1 cellular context compared by ENCODE assay signal in the genomic region with DNA sequence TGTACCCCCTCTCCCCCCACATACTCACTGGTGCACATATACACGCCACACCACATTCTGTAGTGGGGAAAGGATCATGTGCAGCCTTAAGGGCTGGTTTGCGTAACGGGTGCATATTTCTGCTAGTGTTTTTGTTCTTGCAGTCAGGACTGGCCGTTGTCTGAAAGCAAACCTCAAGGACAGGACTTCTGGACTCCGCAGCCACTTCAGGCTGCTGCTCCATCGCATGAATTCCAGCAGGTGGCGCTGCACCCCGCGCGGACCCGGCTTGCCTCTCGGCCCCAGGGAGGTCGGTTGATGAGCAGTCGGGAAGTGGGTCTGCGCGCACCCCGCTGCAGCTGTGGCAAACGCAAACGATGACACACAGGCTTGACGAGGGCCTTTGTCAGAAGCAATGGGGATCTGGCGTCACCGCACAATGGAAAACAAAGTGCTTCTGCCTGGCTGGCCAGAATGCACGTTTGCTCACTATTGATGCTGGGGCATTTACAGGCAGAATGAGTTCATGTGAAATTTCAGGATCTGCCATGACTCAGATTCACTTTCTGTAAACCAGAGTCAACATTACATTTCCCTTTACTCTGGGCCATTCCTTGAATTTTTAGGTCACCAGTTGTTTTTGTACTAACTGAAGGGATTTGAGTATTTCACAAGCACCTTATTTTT.
TF ChIP-seq lines count a peak whose summit lies in the region.

No MANE protein-coding gene starts in this region.

TF ChIP-seq in HEK293, 187 proteins besides CTCF, POLR2A, EP300 and RAD21 (continued from another document):
- TF ChIP-seq ZNF449 (tag by site-specific recombination; IDR thresholded peaks at IDR 0.05) (peak; percentile 69; the same call in 1 of the 2 replicates), RBAK (tag by site-specific recombination; IDR thresholded peaks at IDR 0.05) (peak; percentile 32; the same call in 1 of the 2 replicates), WT1 (tag by site-specific recombination; IDR thresholded peaks at IDR 0.05) (no peak), ZNF202 (tag by site-specific recombination; IDR thresholded peaks at IDR 0.05; ENCODE audit: borderline replicate concordance) (no peak), TCF7L2 (IDR thresholded peaks at IDR 0.05; ENCODE audit: borderline replicate concordance, low read depth, low read length) (no peak), ZNF544 (tag by site-specific recombination; IDR thresholded peaks at IDR 0.05) (no peak), GFI1B (tag by site-specific recombination; IDR thresholded peaks at IDR 0.05) (no peak), ZNF830 (tag by site-specific recombination; IDR thresholded peaks at IDR 0.05; ENCODE audit: low read depth) (no peak), ZNF48 (tag by site-specific recombination; IDR thresholded peaks at IDR 0.05) (no peak), KLF1 (tag by site-specific recombination; IDR thresholded peaks at IDR 0.05) (no peak), ZBTB26 (tag by site-specific recombination; optimal IDR thresholded peaks at IDR 0.05) (peak; percentile 51), ZNF560 (tag by site-specific recombination; IDR thresholded peaks at IDR 0.05; ENCODE audit: borderline replicate concordance) (no peak), ZBTB48 (tag by site-specific recombination; IDR thresholded peaks at IDR 0.05) (no peak; the same call in 1 of the 2 replicates), ZNF660 (tag by site-specific recombination; IDR thresholded peaks at IDR 0.05) (peak; percentile 98), KLF17 (tag by site-specific recombination; IDR thresholded peaks at IDR 0.05) (peak; percentile 86), ZNF423 (tag by site-specific recombination; IDR thresholded peaks at IDR 0.05) (no peak), ZNF549 (tag by site-specific recombination; IDR thresholded peaks at IDR 0.05) (no peak), ZNF624 (tag by site-specific recombination; IDR thresholded peaks at IDR 0.05) (no peak)
- TF ChIP-seq, protein P1, sequence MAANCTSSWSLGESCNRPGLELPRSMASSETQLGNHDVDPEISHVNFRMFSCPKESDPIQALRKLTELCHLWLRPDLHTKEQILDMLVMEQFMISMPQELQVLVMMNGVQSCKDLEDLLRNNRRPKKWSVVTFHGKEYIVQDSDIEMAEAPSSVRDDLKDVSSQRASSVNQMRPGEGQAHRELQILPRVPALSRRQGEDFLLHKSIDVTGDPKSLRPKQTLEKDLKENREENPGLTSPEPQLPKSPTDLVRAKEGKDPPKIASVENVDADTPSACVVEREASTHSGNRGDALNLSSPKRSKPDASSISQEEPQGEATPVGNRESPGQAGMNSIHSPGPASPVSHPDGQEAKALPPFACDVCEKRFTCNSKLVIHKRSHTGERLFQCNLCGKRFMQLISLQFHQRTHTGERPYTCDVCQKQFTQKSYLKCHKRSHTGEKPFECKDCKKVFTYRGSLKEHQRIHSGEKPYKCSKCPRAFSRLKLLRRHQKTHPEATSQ (tag by site-specific recombination; IDR thresholded peaks at IDR 0.05): no peak
- TF ChIP-seq, protein P2, sequence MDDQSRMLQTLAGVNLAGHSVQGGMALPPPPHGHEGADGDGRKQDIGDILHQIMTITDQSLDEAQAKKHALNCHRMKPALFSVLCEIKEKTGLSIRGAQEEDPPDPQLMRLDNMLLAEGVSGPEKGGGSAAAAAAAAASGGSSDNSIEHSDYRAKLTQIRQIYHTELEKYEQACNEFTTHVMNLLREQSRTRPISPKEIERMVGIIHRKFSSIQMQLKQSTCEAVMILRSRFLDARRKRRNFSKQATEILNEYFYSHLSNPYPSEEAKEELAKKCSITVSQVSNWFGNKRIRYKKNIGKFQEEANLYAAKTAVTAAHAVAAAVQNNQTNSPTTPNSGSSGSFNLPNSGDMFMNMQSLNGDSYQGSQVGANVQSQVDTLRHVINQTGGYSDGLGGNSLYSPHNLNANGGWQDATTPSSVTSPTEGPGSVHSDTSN (CRISPR knock-in tag; IDR thresholded peaks at IDR 0.05): peak; percentile 78; the same call in 1 of the 2 replicates
